Comparison of ENCODE assay signal across 20 cellular contexts in genomic region chr10:131853610-131853964, GRCh38. TPM values are rescaled to one million over a fixed set of nuclear protein-coding genes. Genes with fewer than 3 reads are reported as not detected.
DNase-seq lines count a peak whose midpoint lies in the region; ATAC-seq, FAIRE-seq and TF ChIP-seq lines count a peak whose summit lies in the region.
"Had no signal": no experiment of that assay in that cellular context is flagged by ENCODE, and none has a peak within 500 bp of the region (broad histone marks: within the 10 kb centered on the region; RNA-seq: fewer than 3 reads in every experiment).

No MANE protein-coding gene starts in this region.

- no peaks in the 10 kb centered on the region for H3K36me3 Mint-ChIP-seq in endothelial cell (ENCODE audit: low read depth, unreplicated experiment)
- no peaks in the 10 kb centered on the region for H3K36me3 Mint-ChIP-seq in activated T-helper 17 cell treated with anti-CD3 and anti-CD28 coated beads, Interleukin-2, amount 50 U/mL, for 72 hours (ENCODE audit: low read depth)
- H3K36me3 Mint-ChIP-seq: CD14-positive monocyte; CD4-positive, alpha-beta memory T cell had no signal

- no peaks in the 10 kb centered on the region for H3K4me1 Mint-ChIP-seq in endothelial cell (ENCODE audit: unreplicated experiment)
- no peaks in the 10 kb centered on the region for H3K4me1 Mint-ChIP-seq in activated T-helper 17 cell treated with anti-CD3 and anti-CD28 coated beads, Interleukin-2, amount 50 U/mL, for 72 hours
- H3K4me1 Mint-ChIP-seq: CD14-positive monocyte; CD4-positive, alpha-beta memory T cell; GM23338; H9 had no signal

- no peak for FAIRE-seq in kidney (lab: Jason Lieb, UNC)
- FAIRE-seq: A549, GM12892, GM18507, HTR-8/SVneo had no signal

- no peak overlapping the region for H3K27ac Mint-ChIP-seq in endothelial cell (ENCODE audit: unreplicated experiment)
- no peak overlapping the region for H3K27ac Mint-ChIP-seq in activated T-helper 17 cell treated with anti-CD3 and anti-CD28 coated beads, Interleukin-2, amount 50 U/mL, for 72 hours
- H3K27ac Mint-ChIP-seq: CD14-positive monocyte, GM23338 had no signal

- H3K27me3 ChIP-seq in spleen (replicated peaks in 1 of 7): peaks cover 0 to 44% (median 0%) of the 10 kb centered on the region in 7 donors
- H3K27me3 ChIP-seq: BLaER1 had no signal

- no peak for ATAC-seq in activated T-helper 17 cell treated with anti-CD3 and anti-CD28 coated beads, Interleukin-2, amount 50 U/mL, for 72 hours (replicated peaks)
- ATAC-seq: A549, GM23338 had no signal

- TF ChIP-seq CTCF in kidney (IDR thresholded peaks at IDR 0.05; ENCODE audit: borderline replicate concordance, extremely low read depth, insufficient read depth): no peak
- TF ChIP-seq CTCF in spleen (IDR thresholded peaks at IDR 0.05 in 8 of 11, conservative IDR thresholded peaks at IDR 0.05 in 3 of 11): no peak
- TF ChIP-seq CTCF in endothelial cell (IDR thresholded peaks at IDR 0.05; ENCODE audit: unreplicated experiment): no peak

- H3K36me3 ChIP-seq in kidney (ENCODE audit: control insufficient read depth in 1 of 2, insufficient read depth in 2 of 2, low read length in 2 of 2) (no peaks in the 10 kb centered on the region), spleen (no peaks in the 10 kb centered on the region)
- H3K36me3 ChIP-seq: BLaER1 had no signal

- no peak for TF ChIP-seq POLR2A in spleen (IDR thresholded peaks at IDR 0.05)

- 89 to 95% (median 93%) methylated on average over 13 of the region's 13 CpGs for WGBS in spleen, 5 donors

- H3K27me3 Mint-ChIP-seq in endothelial cell (ENCODE audit: unreplicated experiment): peaks cover 15% of the 10 kb centered on the region
- H3K27me3 Mint-ChIP-seq in activated T-helper 17 cell treated with anti-CD3 and anti-CD28 coated beads, Interleukin-2, amount 50 U/mL, for 72 hours: peaks cover 6% of the 10 kb centered on the region

- intact Hi-C loops in kidney (cut with DNase I): no loop called here
- intact Hi-C loops in spleen (cut with DNase I; ENCODE audit: low total_unique reads): no loop called here

- no peak overlapping the region for H3K9ac ChIP-seq in kidney (ENCODE audit: low read length in 2 of 2)
- H3K9ac ChIP-seq: BLaER1 had no signal

- no peaks in the 10 kb centered on the region for H3K9me3 Mint-ChIP-seq in endothelial cell (ENCODE audit: unreplicated experiment)
- peaks cover 5% of the 10 kb centered on the region for H3K9me3 Mint-ChIP-seq in activated T-helper 17 cell treated with anti-CD3 and anti-CD28 coated beads, Interleukin-2, amount 50 U/mL, for 72 hours
- H3K9me3 Mint-ChIP-seq: CD4-positive, alpha-beta memory T cell; GM23338 had no signal

- DNase-seq in activated effector memory CD4-positive, alpha-beta T cell treated with anti-CD3 and anti-CD28 coated beads, Interleukin-2, amount 50 U/mL, for 16 hours: peak; percentile 39
- no peak for DNase-seq in activated effector memory CD4-positive, alpha-beta T cell treated with Interleukin-2 at 50 U/mL for 16 hours
- DNase-seq in kidney (peak; percentile 19), spleen (peak; percentile 39), endothelial cell (ENCODE audit: low spot score) (no peak), SK-N-DZ (ENCODE audit: low spot score) (no peak)
- DNase-seq: CD4-positive, alpha-beta memory T cell; DMS153; DMS79; GDM1 had no signal

- H3K4me3 ChIP-seq in kidney (ENCODE audit: low read length in 2 of 2): no peak overlapping the region
- H3K4me3 ChIP-seq in spleen: no peak overlapping the region
- H3K4me3 ChIP-seq: A549, BLaER1, GM23338 had no signal

- no peak overlapping the region for H3K4me3 Mint-ChIP-seq in endothelial cell (ENCODE audit: unreplicated experiment)
- no peak overlapping the region for H3K4me3 Mint-ChIP-seq in activated T-helper 17 cell treated with anti-CD3 and anti-CD28 coated beads, Interleukin-2, amount 50 U/mL, for 72 hours
- H3K4me3 Mint-ChIP-seq: CD14-positive monocyte; CD4-positive, alpha-beta memory T cell; GM23338; H9 had no signal

- H3K27ac ChIP-seq in kidney (ENCODE audit: low read depth in 2 of 2, low read length in 2 of 2): no peak overlapping the region
- H3K27ac ChIP-seq in spleen: no peak overlapping the region
- H3K27ac ChIP-seq: 22Rv1, A549, BLaER1 had no signal

- H3K9me3 ChIP-seq in kidney (ENCODE audit: control insufficient read depth in 1 of 2, low read length in 2 of 2) (no peaks in the 10 kb centered on the region), spleen (no peaks in the 10 kb centered on the region)
- H3K9me3 ChIP-seq: A549, BLaER1 had no signal

- H3K4me1 ChIP-seq in kidney (ENCODE audit: control insufficient read depth in 1 of 2, insufficient read depth in 1 of 2, low read depth in 1 of 2, low read length in 2 of 2) (no peaks in the 10 kb centered on the region), spleen (no peaks in the 10 kb centered on the region)
- H3K4me1 ChIP-seq: A549 had no signal

RNA-seq across cellular contexts. Expression of gene PPP2R2D, which starts 47.2 kb away (rescaled TPM):
- total RNA-seq in kidney (28.3 TPM), spleen (10 to 100 TPM; 28.0 to 41.2 (median 35.3) TPM), endothelial cell (ENCODE audit: unreplicated experiment) (36.9 TPM)
- polyA plus RNA-seq in kidney (ENCODE audit: insufficient read depth, low read depth, low replicate concordance) (34.8 TPM), spleen (10 to 100 TPM; 15.6 to 21.0 (median 17.3) TPM)
- 28.5 and 36.9 TPM in 2 replicates for polyA plus RNA-seq in SK-N-DZ (2014; cell fraction: cytosol; rRNA removed)
- polyA plus RNA-seq in SK-N-DZ (2014; cell fraction: nucleus; rRNA removed): 51.0 and 68.0 TPM in 2 replicates
- total RNA-seq in activated T-helper 17 cell treated with anti-CD3 and anti-CD28 coated beads, Interleukin-2, amount 50 U/mL, for 72 hours: 10 to 100 TPM; 31.6 to 46.4 TPM

Comparison
In these comparisons a context has a peak if more than half of its experiments do, and no peak if none do; other contexts are left out.
1. DNase-seq: peak in activated effector memory CD4-positive, alpha-beta T cell treated with anti-CD3 and anti-CD28 coated beads, Interleukin-2, amount 50 U/mL, for 16 hours (single experiment), kidney (single experiment) and spleen (single experiment); none in activated effector memory CD4-positive, alpha-beta T cell treated with Interleukin-2 at 50 U/mL for 16 hours (single experiment), endothelial cell (single experiment) and SK-N-DZ (single experiment).